In genomic region chr3:161221881-161222600, GRCh38 we compare ENCODE assay signal across 8 cellular contexts. TPM values are rescaled to one million over a fixed set of nuclear protein-coding genes. Genes with fewer than 3 reads are reported as not detected.
DNase-seq lines count a peak whose midpoint lies in the region; ATAC-seq, FAIRE-seq and TF ChIP-seq lines count a peak whose summit lies in the region.

No MANE protein-coding gene starts in this region.

- H3K4me3 Mint-ChIP-seq in brain, result peak overlapping the region; percentile 88 to 97 (median 96)
- peak overlapping the region; percentile 92 for H3K4me3 Mint-ChIP-seq in stimulated activated naive CD8-positive, alpha-beta T cell treated with anti-CD3 and anti-CD28 coated beads, Interleukin-15, amount 100 ng/mL, for 72 hours

- no peak overlapping the region for H3K27ac ChIP-seq in AG04450 (ENCODE audit: low read depth, low read length)

- CTCF ChIA-PET in AG04450 (lab: Charles Lee), result interaction anchor here (0.6 to 1.4 kb wide), 5 partner anchors 18 to 125 kb away, joined by 3 to 12 read pairs (median 5); no protein-coding TSS in a partner anchor

- no peak for FAIRE-seq in HTR-8/SVneo (lab: Jason Lieb, UNC)

- ATAC-seq in GM18502 (IDR thresholded peaks at IDR 0.05; ENCODE audit: poor library complexity, unreplicated experiment) (peak; percentile 29), HG02970 (IDR thresholded peaks at IDR 0.05; ENCODE audit: low FRiP score, unreplicated experiment) (no peak)
- ATAC-seq in stimulated activated naive CD8-positive, alpha-beta T cell treated with anti-CD3 and anti-CD28 coated beads, Interleukin-15, amount 100 ng/mL, for 72 hours, result no peak

- DNase-seq in AG04450 (ENCODE audit: low read depth, low spot score) (no peak), NOMO-1 (lab: John Stamatoyannopoulos, UW; ENCODE audit: unreplicated experiment in 2 of 2) (peak; percentile 40 to 64), kidney epithelial cell (ENCODE audit: low read depth) (no peak), HTR-8/SVneo (ENCODE audit: insufficient read length, low spot score) (no peak)
- DNase-seq in stimulated activated naive CD8-positive, alpha-beta T cell treated with anti-CD3 and anti-CD28 coated beads, Interleukin-15, amount 100 ng/mL, for 72 hours, result no peak

- H3K9me3 Mint-ChIP-seq in brain, result peaks cover 0 to 9% (median 6%) of the 10 kb centered on the region in 5 experiments
- no peaks in the 10 kb centered on the region for H3K9me3 Mint-ChIP-seq in stimulated activated naive CD8-positive, alpha-beta T cell treated with anti-CD3 and anti-CD28 coated beads, Interleukin-15, amount 100 ng/mL, for 72 hours

- no peaks in the 10 kb centered on the region for H3K27me3 ChIP-seq in AG04450 (ENCODE audit: control insufficient read depth, insufficient read depth, low read length)
- no peaks in the 10 kb centered on the region for H3K27me3 ChIP-seq in kidney epithelial cell (ENCODE audit: control insufficient read depth, insufficient read depth, low read length)

- H3K9me3 ChIP-seq in AG04450 (ENCODE audit: control insufficient read depth, insufficient read depth, low read length), result no peaks in the 10 kb centered on the region

- peaks cover 37% of the 10 kb centered on the region for H3K36me3 Mint-ChIP-seq in brain

- H3K27ac Mint-ChIP-seq in brain, result peak overlapping the region; percentile 27 to 87 (median 82)
- H3K27ac Mint-ChIP-seq in stimulated activated naive CD8-positive, alpha-beta T cell treated with anti-CD3 and anti-CD28 coated beads, Interleukin-15, amount 100 ng/mL, for 72 hours, result peak overlapping the region; percentile 96 to 98

- H3K36me3 ChIP-seq in kidney epithelial cell (ENCODE audit: control insufficient read depth, insufficient read depth, low read length), result no peaks in the 10 kb centered on the region

- TF ChIP-seq CTCF in AG04450 (IDR thresholded peaks at IDR 0.05; ENCODE audit: low read depth, low read length), result no peak
- no peak for TF ChIP-seq CTCF in brain (conservative IDR thresholded peaks at IDR 0.05)
- no peak for TF ChIP-seq CTCF in kidney epithelial cell (IDR thresholded peaks at IDR 0.05; ENCODE audit: insufficient read depth, low read length, poor library complexity, severe bottlenecking)

- H3K4me3 ChIP-seq in AG04450 (ENCODE audit: low read depth, low read length), result peak overlapping the region; percentile 89
- H3K4me3 ChIP-seq in kidney epithelial cell (ENCODE audit: low read depth, low read length), result peak overlapping the region; percentile 87

- POLR2A ChIA-PET in AG04450 (lab: Yijun Ruan, JAX), result interaction anchor here (0.5 to 0.8 kb wide), 3 partner anchors 46 to 817 kb away, joined by 3 to 6 read pairs (median 4); no protein-coding TSS in a partner anchor

- peaks cover 3% of the 10 kb centered on the region for H3K27me3 Mint-ChIP-seq in brain
- peaks cover 1% of the 10 kb centered on the region for H3K27me3 Mint-ChIP-seq in stimulated activated naive CD8-positive, alpha-beta T cell treated with anti-CD3 and anti-CD28 coated beads, Interleukin-15, amount 100 ng/mL, for 72 hours

- H3K4me1 Mint-ChIP-seq in brain, result peaks cover 52% of the 10 kb centered on the region
- H3K4me1 Mint-ChIP-seq in stimulated activated naive CD8-positive, alpha-beta T cell treated with anti-CD3 and anti-CD28 coated beads, Interleukin-15, amount 100 ng/mL, for 72 hours, result peaks cover 20% of the 10 kb centered on the region

RNA-seq across cellular contexts. Expression of gene NMD3, which starts 0.9 kb away (rescaled TPM):
- polyA plus RNA-seq in AG04450 (2011; rRNA removed) (61.0 and 70.5 TPM in 2 replicates), brain (ENCODE audit: insufficient read depth, low read depth, low replicate concordance) (8.9 TPM)
- polyA minus RNA-seq in AG04450 (2011; rRNA and poly(A)+ RNA removed), result 62.8 and 76.1 TPM in 2 replicates
- 53.9 and 66.0 TPM in 2 replicates for total RNA-seq in kidney epithelial cell

Comparison
In these comparisons a context has a peak if more than half of its experiments do, and no peak if none do; other contexts are left out.
1. DNase-seq: peak in NOMO-1 (2 of 2); none in AG04450 (single experiment), kidney epithelial cell (single experiment), stimulated activated naive CD8-positive, alpha-beta T cell treated with anti-CD3 and anti-CD28 coated beads, Interleukin-15, amount 100 ng/mL, for 72 hours (0 of 2) and HTR-8/SVneo (single experiment).